Comparison of ENCODE assay signal across 1 cellular context in the genomic region with DNA sequence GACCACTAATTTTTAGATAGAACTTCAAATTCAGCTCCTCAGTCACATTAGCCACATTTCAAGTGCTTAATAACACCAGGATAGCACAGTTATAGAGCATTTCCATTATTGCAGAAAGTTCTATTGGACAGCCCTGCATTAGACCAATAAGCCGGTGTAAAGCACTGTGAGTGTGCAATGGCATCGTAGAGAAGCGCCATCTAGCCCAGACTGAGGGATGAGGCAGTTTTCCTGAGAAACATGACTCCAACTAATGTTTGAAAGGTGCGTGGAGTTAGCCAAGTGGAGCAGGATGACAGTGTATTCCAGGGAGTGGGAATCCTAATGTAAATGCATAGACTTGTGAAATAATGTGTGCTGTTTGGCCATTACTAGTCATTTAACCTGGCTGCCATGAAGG.
TF ChIP-seq lines count a peak whose summit lies in the region.

No MANE protein-coding gene starts in this region.

TF ChIP-seq in IMR-90, 13 proteins besides CTCF, POLR2A, EP300 and RAD21 (continued from another document):
- TF ChIP-seq MXI1 (IDR thresholded peaks at IDR 0.05; ENCODE audit: borderline replicate concordance, low read depth, low read length): no peak
- no peak for TF ChIP-seq NFE2L2 (IDR thresholded peaks at IDR 0.05; ENCODE audit: low read depth, low read length)
- TF ChIP-seq FOS (IDR thresholded peaks at IDR 0.05; ENCODE audit: low read depth, low read length): no peak
- TF ChIP-seq BHLHE40 (IDR thresholded peaks at IDR 0.05; ENCODE audit: low read depth, low read length): no peak
- TF ChIP-seq MAZ (IDR thresholded peaks at IDR 0.05; ENCODE audit: borderline replicate concordance, low read depth, low read length): no peak
- TF ChIP-seq MAFK (IDR thresholded peaks at IDR 0.05; ENCODE audit: low read depth, low read length): no peak
- TF ChIP-seq SMC3 (IDR thresholded peaks at IDR 0.05; ENCODE audit: low read depth, low read length): no peak
